ENCODE assay signal across 28 cellular contexts in the genomic region with DNA sequence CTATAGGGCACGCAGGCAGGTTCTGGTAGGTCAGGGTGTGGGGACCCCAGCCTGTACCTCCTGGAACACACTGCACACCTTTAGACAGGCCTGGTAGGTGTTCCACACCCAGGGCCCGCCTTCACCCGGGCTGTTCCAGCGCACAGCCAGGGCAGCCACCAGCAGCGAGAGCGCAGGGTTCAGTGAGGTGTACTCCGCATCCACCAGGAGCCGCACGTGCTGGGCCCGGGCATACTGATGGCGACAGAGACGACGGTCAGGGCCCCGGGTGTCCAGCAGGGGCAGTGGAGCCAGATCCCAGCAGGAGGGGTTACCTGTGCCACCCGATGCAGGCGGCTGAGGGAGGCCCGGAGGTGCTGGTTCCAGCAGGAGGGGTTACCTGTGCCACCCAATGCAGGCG. TPM values are rescaled to one million over a fixed set of nuclear protein-coding genes. Genes with fewer than 3 reads are reported as not detected.
"Had no signal": no experiment of that assay in that cellular context is flagged by ENCODE, and none has a peak within 500 bp of the region (broad histone marks: within the 10 kb centered on the region; RNA-seq: fewer than 3 reads in every experiment).

No MANE protein-coding gene starts in this region.

- H3K4me3 ChIP-seq: coronary artery, hepatocyte, lung, stomach, thoracic aorta had no signal

- H3K4me2 ChIP-seq: hepatocyte had no signal

- H3K36me3 Mint-ChIP-seq: naive B cell had no signal

- H2AFZ ChIP-seq: hepatocyte had no signal

- H3K27ac ChIP-seq: coronary artery, hepatocyte, neutrophil, stomach, thoracic aorta had no signal

- H3K4me1 ChIP-seq: stomach had no signal

- H3K9me3 ChIP-seq: neutrophil, stomach, thoracic aorta had no signal

- H3K36me3 ChIP-seq: neutrophil, stomach, thoracic aorta had no signal

- H3K4me3 Mint-ChIP-seq: naive B cell, nephron progenitor cell had no signal

- H3K27me3 ChIP-seq: hepatocyte, neutrophil had no signal

- H3K27ac Mint-ChIP-seq: nephron progenitor cell had no signal

- H3K79me2 ChIP-seq: hepatocyte had no signal

- ATAC-seq: left cardiac atrium, left ventricle myocardium superior, sciatic nerve had no signal

- FAIRE-seq: kidney had no signal

- DNase-seq: effector CD4-positive, alpha-beta T cell; foreskin melanocyte; head of caudate nucleus; kidney; left cardiac atrium; left ventricle myocardium superior; mesendoderm; naive B cell; nephron progenitor cell; posterior cingulate gyrus; stimulated activated CD4-positive, alpha-beta T cell treated with anti-CD3 and anti-CD28 coated beads, Interleukin-2, amount 100 ng/mL, for 24 hours; stimulated activated CD4-positive, alpha-beta T cell treated with anti-CD3 and anti-CD28 coated beads, Interleukin-4, amount 100 ng/mL, for 4 hours; stimulated activated naive CD4-positive, alpha-beta T cell; stomach; substantia nigra; trophoblast cell had no signal

- H3K4me1 Mint-ChIP-seq: nephron progenitor cell had no signal

RNA-seq across cellular contexts. Expression of a gene that starts 6.0 kb away (rescaled TPM):
- total RNA-seq: dermis microvascular lymphatic vessel endothelial cell, left cardiac atrium, left ventricle myocardium superior, lung, osteocyte, pulmonary artery endothelial cell, sciatic nerve, skeletal muscle tissue, stomach, thoracic aorta, urinary bladder had no signal
- polyA plus RNA-seq: esophagus, lung had no signal

RNA-seq across cellular contexts. Expression of a gene that starts 45.7 kb away (rescaled TPM):
- total RNA-seq: dermis microvascular lymphatic vessel endothelial cell, left cardiac atrium, left ventricle myocardium superior, osteocyte, pulmonary artery endothelial cell, sciatic nerve, thoracic aorta had no signal
- polyA plus RNA-seq: esophagus, urinary bladder had no signal
